Comparison of ENCODE assay signal across 8 cellular contexts in the genomic region with DNA sequence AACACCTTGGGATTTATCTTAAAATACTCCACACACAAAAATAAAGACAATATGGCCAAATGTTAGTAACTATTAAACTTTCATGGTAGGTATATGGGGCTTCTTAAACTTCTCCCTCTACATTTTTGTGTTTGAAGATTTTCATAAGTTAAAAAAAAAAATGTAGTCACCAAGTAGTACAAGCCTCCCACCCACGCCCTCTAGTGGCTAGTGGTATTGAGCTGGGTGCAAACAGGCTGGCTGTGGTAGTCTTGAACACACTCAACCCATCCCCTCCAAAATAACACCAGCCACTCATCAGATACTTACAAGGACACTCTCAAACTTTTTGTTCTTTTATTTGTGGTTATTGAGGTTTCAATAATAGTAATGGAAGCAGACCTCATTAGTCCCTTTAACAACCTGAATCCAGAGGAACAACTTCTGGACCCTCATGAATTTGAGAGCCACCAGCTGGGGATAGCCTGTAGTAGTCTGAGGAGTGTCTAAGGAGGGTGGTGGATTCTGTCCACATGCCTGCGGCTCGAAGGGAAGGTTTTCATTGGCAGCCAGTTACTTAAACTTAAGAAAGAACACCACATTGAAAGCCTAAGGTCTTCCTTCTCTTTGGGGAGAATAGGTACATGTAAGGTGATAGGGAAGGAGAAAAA. TPM values are rescaled to one million over a fixed set of nuclear protein-coding genes. Genes with fewer than 3 reads are reported as not detected.
DNase-seq lines count a peak whose midpoint lies in the region; ATAC-seq and TF ChIP-seq lines count a peak whose summit lies in the region.

No MANE protein-coding gene starts in this region.

- H3K4me3 ChIP-seq in AG04450 (ENCODE audit: low read depth, low read length), result no peak overlapping the region
- H3K4me3 ChIP-seq in OCI-LY7 (ENCODE audit: low read depth, low read length, poor library complexity, severe bottlenecking), result no peak overlapping the region
- no peak overlapping the region for H3K4me3 ChIP-seq in fibroblast of pulmonary artery (replicated peaks; ENCODE audit: low read depth, low read length)
- no peak overlapping the region for H3K4me3 ChIP-seq in thoracic aorta

- H3K4me1 ChIP-seq in OCI-LY7 (ENCODE audit: insufficient read depth, low read length, poor library complexity, severe bottlenecking), result no peaks in the 10 kb centered on the region
- peaks cover 4 to 12% of the 10 kb centered on the region in 2 donors for H3K4me1 ChIP-seq in thoracic aorta (ENCODE audit: control insufficient read depth in 1 of 2, low read depth in 2 of 2)

- H3K4me2 ChIP-seq in OCI-LY7 (ENCODE audit: low read length), result no peak overlapping the region

- peaks cover 33% of the 10 kb centered on the region for H3K27me3 ChIP-seq in AG04450 (ENCODE audit: control insufficient read depth, insufficient read depth, low read length)
- no peaks in the 10 kb centered on the region for H3K27me3 ChIP-seq in thoracic aorta (replicated peaks; ENCODE audit: insufficient read depth)

- TF ChIP-seq CTCF in AG04450 (IDR thresholded peaks at IDR 0.05; ENCODE audit: low read depth, low read length) (peak; percentile 92), OCI-LY7 (conservative IDR thresholded peaks at IDR 0.05; ENCODE audit: low read length) (peak; percentile 99), fibroblast of pulmonary artery (IDR thresholded peaks at IDR 0.05; ENCODE audit: low read length, missing control alignments) (peak; percentile 97), omental fat pad (IDR thresholded peaks at IDR 0.05) (no peak), thoracic aorta (IDR thresholded peaks at IDR 0.05) (peak; percentile 72)

- H3K36me3 ChIP-seq in OCI-LY7 (ENCODE audit: insufficient read depth, low read length) (no peaks in the 10 kb centered on the region), thoracic aorta (no peaks in the 10 kb centered on the region)

- no peak overlapping the region for H3K27ac ChIP-seq in AG04450 (ENCODE audit: low read depth, low read length)
- no peak overlapping the region for H3K27ac ChIP-seq in OCI-LY7 (ENCODE audit: low read depth, low read length, poor library complexity, severe bottlenecking)
- H3K27ac ChIP-seq in thoracic aorta, result no peak overlapping the region

- no peaks in the 10 kb centered on the region for H3K79me2 ChIP-seq in OCI-LY7 (ENCODE audit: insufficient read depth, low read depth, low read length)

- POLR2A ChIA-PET in AG04450 (lab: Yijun Ruan, JAX) (no interaction called here), OCI-LY7 (lab: Charles Lee) (interaction anchor here (1.0 kb wide), 1 partner anchor 153 kb away, joined by 3 read pairs; no protein-coding TSS in a partner anchor)

- H3K9me2 ChIP-seq in OCI-LY7 (ENCODE audit: insufficient read depth, low read length), result no peaks in the 10 kb centered on the region

- no peak overlapping the region for H2AFZ ChIP-seq in OCI-LY7 (ENCODE audit: low read length)

- ATAC-seq in GM18867 (IDR thresholded peaks at IDR 0.05; ENCODE audit: unreplicated experiment) (peak; percentile 65), omental fat pad (ENCODE audit: low FRiP score) (no peak), thoracic aorta (ENCODE audit: insufficient number of reproducible peaks, low FRiP score, low read depth) (no peak)

- CTCF ChIA-PET in AG04450 (lab: Charles Lee) (interaction anchor here (0.6 to 2.8 kb wide), 20 partner anchors 8 to 181 kb away, joined by 3 to 21 read pairs (median 4); partner anchors contain the start of gene RD3), OCI-LY7 (lab: Charles Lee; ENCODE audit: unreplicated experiment) (interaction anchor here (0.8 to 2.8 kb wide), 2 partner anchors 35 to 153 kb away, joined by 3 to 14 read pairs; no protein-coding TSS in a partner anchor)

- no TSS peak for BruUV-seq in OCI-LY7 (replicated peaks; lab: Mats Ljungman, UMichigan)

- H3K9me3 ChIP-seq in AG04450 (ENCODE audit: control insufficient read depth, insufficient read depth, low read length), result no peaks in the 10 kb centered on the region; the same call in 1 of the 2 replicates
- H3K9me3 ChIP-seq in OCI-LY7 (ENCODE audit: low read length), result no peaks in the 10 kb centered on the region
- no peaks in the 10 kb centered on the region for H3K9me3 ChIP-seq in thoracic aorta

- no peaks in the 10 kb centered on the region for H4K20me1 ChIP-seq in OCI-LY7 (ENCODE audit: insufficient read depth, low read length)

- DNase-seq in AG04450 (ENCODE audit: low read depth, low spot score) (peak; percentile 38), HT-29 (ENCODE audit: low spot score) (peak; percentile 87), OCI-LY7 (ENCODE audit: low spot score) (peak; percentile 77), activated T-cell treated with anti-CD3 and anti-CD28 coated beads for 48 hours (ENCODE audit: low read depth) (peak; percentile 63), fibroblast of pulmonary artery (ENCODE audit: low read depth) (peak; percentile 81), omental fat pad (ENCODE audit: low spot score) (peak; percentile 76), thoracic aorta (ENCODE audit: low spot score) (peak; percentile 49)

- intact Hi-C loops in OCI-LY7 (cut with micrococcal nuclease; ENCODE audit: unreplicated experiment), result loop anchor here (1.0 kb wide), 2 partner anchors 153 to 179 kb away; no protein-coding TSS in a partner anchor

RNA-seq across cellular contexts. Expression of gene RD3, which starts 15.6 kb away (rescaled TPM):
- not detected in 2 replicates for polyA plus RNA-seq in AG04450 (2011; rRNA removed)
- polyA minus RNA-seq in AG04450 (2011; rRNA and poly(A)+ RNA removed), result not detected in 2 replicates
- not detected in 2 replicates for total RNA-seq in HT-29 (2014; rRNA removed; shearing (Covaris generic))
- total RNA-seq in OCI-LY7 (2014; rRNA removed; shearing (Covaris generic)), result not detected in 2 replicates
- total RNA-seq in OCI-LY7 (2022) (not detected in 2 replicates), omental fat pad (under 1 TPM in 2 of 4 donors, not detected in 2; 0.28 to 0.79 TPM), thoracic aorta (under 1 TPM in 1 of 2 donors, not detected in 1; 0.41 TPM)

Comparison
In these comparisons a context has a peak if more than half of its experiments do, and no peak if none do; other contexts are left out.
1. CTCF ChIP-seq: peak in AG04450 (single experiment), OCI-LY7 (single experiment), fibroblast of pulmonary artery (single experiment) and thoracic aorta (single experiment); none in omental fat pad (0 of 3).
2. Peak in every context shown above with its lines, with median percentiles within 50 percentile points of each other: DNase-seq.